ENCODE assay signal across 8 cellular contexts in genomic region chr11:11148104-11148509, GRCh38.
DNase-seq lines count a peak whose midpoint lies in the region; ATAC-seq, FAIRE-seq and TF ChIP-seq lines count a peak whose summit lies in the region.

No MANE protein-coding gene starts in this region.

- H3K9ac ChIP-seq in HepG2 (ENCODE audit: insufficient read depth, low read depth, low read length) = no peak overlapping the region

- 25% methylated on average over 2 of the region's 5 CpGs for WGBS in HepG2 (ENCODE audit: low lambda C conversion rate)

- H3K4me2 ChIP-seq in HepG2 (ENCODE audit: low read depth, low read length) = no peak overlapping the region

- H3K27me3 ChIP-seq in HepG2 (ENCODE audit: control insufficient read depth in 1 of 2, insufficient read depth in 2 of 2, low read length in 2 of 2) = no peaks in the 10 kb centered on the region; a peak in 1 of 5 replicates

- H2AFZ ChIP-seq in HepG2 (ENCODE audit: low read length) = no peak overlapping the region

- H3K27ac ChIP-seq in caudate nucleus (ENCODE audit: low read depth, low read length) (no peak overlapping the region), HepG2 (ENCODE audit: extremely low read length, insufficient read depth, low read length) (no peak overlapping the region)

- H4K20me1 ChIP-seq in HepG2 (ENCODE audit: insufficient read depth, low read length) = no peaks in the 10 kb centered on the region

- peak; percentile 79 for DNase-seq in AG09309 (ENCODE audit: low read depth)
- DNase-seq in NAMALWA (ENCODE audit: low spot score) = peak; percentile 6
- peak in 31 of 61 donors; percentile 4 to 73 (median 28) for DNase-seq in caudate nucleus (lab: John Stamatoyannopoulos, UW)
- no peak for DNase-seq in HepG2 (ENCODE audit: low spot score)
- DNase-seq in type B pancreatic cell (ENCODE audit: extremely low spot score, unreplicated experiment) = no peak
- DNase-seq in COR-L47 (lab: John Stamatoyannopoulos, UW) = no peak
- no peak for DNase-seq in GM10266 (ENCODE audit: extremely low spot score)

- no peaks in the 10 kb centered on the region for H3K27me3 Mint-ChIP-seq in type B pancreatic cell

- peak; percentile 55 for ATAC-seq in HepG2
- no peak for ATAC-seq in HG03432 (IDR thresholded peaks at IDR 0.05; ENCODE audit: unreplicated experiment)

- H3K9me3 Mint-ChIP-seq in type B pancreatic cell = peaks cover 6% of the 10 kb centered on the region

- peaks cover 6% of the 10 kb centered on the region; the same call in 1 of the 2 replicates for H3K4me1 ChIP-seq in HepG2 (ENCODE audit: insufficient read depth, low read length)

- TF ChIP-seq RAD21 in HepG2 (CRISPR knock-in tag; IDR thresholded peaks at IDR 0.05) = no peak

- no peak for TF ChIP-seq POLR2A in HepG2 (IDR thresholded peaks at IDR 0.05; ENCODE audit: insufficient read depth in 1 of 2, low read depth in 2 of 2, low read length in 2 of 2)

- intact Hi-C loops in HepG2 (cut with micrococcal nuclease; ENCODE audit: unreplicated experiment) = no loop called here

- no peaks in the 10 kb centered on the region for H3K79me2 ChIP-seq in HepG2 (ENCODE audit: insufficient read depth, low read length)

- TF ChIP-seq EP300 in HepG2 (IDR thresholded peaks at IDR 0.05; ENCODE audit: low read depth in 2 of 2, low read length in 2 of 2) (no peak), HepG2 (CRISPR knock-in tag; IDR thresholded peaks at IDR 0.05; ENCODE audit: borderline replicate concordance) (no peak)

- no peak overlapping the region for H3K4me3 ChIP-seq in AG09309 (ENCODE audit: control insufficient read depth, low read depth, low read length)
- no peak overlapping the region for H3K4me3 ChIP-seq in HepG2 (replicated peaks in 1 of 3; ENCODE audit: insufficient read depth in 1 of 3, low read depth in 2 of 3, low read length in 3 of 3)

- TF ChIP-seq CTCF in AG09309 (IDR thresholded peaks at IDR 0.05; ENCODE audit: control insufficient read depth, insufficient read depth, low read depth, low read length, missing control alignments) = peak; percentile 46
- TF ChIP-seq CTCF in HepG2 (CRISPR knock-in tag; IDR thresholded peaks at IDR 0.05) = no peak
- TF ChIP-seq CTCF in type B pancreatic cell (conservative IDR thresholded peaks at IDR 0.05) = no peak
- TF ChIP-seq CTCF in GM10266 (IDR thresholded peaks at IDR 0.05; ENCODE audit: control insufficient read depth, insufficient read depth, low read depth, missing control alignments) = no peak

- POLR2A ChIA-PET in HepG2 (lab: Yijun Ruan, JAX) = no interaction called here

- H3K27ac Mint-ChIP-seq in type B pancreatic cell = peak overlapping the region; percentile 50

- peak overlapping the region; percentile 22 for H3K4me3 Mint-ChIP-seq in type B pancreatic cell

- no peak for FAIRE-seq in HepG2 (lab: Jason Lieb, UNC)

- peaks cover 12% of the 10 kb centered on the region for H3K4me1 Mint-ChIP-seq in type B pancreatic cell (ENCODE audit: unreplicated experiment)

- no TSS peak for BruUV-seq in HepG2 (replicated peaks; lab: Mats Ljungman, UMichigan)

- H3K36me3 Mint-ChIP-seq in type B pancreatic cell = no peaks in the 10 kb centered on the region

- in situ Hi-C loops in HepG2 (cut with HindIII; ENCODE audit: extremely low pct_ligation_motif_present, low pct_unique_long_range_greater_than_20kb) = no loop called here

- H3K36me3 ChIP-seq in HepG2 (replicated peaks in 1 of 2; ENCODE audit: control insufficient read depth in 1 of 2, insufficient read depth in 2 of 2, low read length in 2 of 2) = no peaks in the 10 kb centered on the region

- CTCF ChIA-PET in HepG2 (lab: Yijun Ruan, JAX; ENCODE audit: low intra/inter-chr PET ratio, low total read pairs) = no interaction called here

- no peaks in the 10 kb centered on the region for H3K9me3 ChIP-seq in HepG2 (ENCODE audit: low read length)

TF ChIP-seq in HepG2, 621 proteins besides CTCF, POLR2A, EP300 and RAD21 (continues in another document):
- no peak for TF ChIP-seq IRF2 (CRISPR knock-in tag; IDR thresholded peaks at IDR 0.05)
- TF ChIP-seq SMAD3 (CRISPR knock-in tag; IDR thresholded peaks at IDR 0.05) = no peak
- TF ChIP-seq, protein P1, sequence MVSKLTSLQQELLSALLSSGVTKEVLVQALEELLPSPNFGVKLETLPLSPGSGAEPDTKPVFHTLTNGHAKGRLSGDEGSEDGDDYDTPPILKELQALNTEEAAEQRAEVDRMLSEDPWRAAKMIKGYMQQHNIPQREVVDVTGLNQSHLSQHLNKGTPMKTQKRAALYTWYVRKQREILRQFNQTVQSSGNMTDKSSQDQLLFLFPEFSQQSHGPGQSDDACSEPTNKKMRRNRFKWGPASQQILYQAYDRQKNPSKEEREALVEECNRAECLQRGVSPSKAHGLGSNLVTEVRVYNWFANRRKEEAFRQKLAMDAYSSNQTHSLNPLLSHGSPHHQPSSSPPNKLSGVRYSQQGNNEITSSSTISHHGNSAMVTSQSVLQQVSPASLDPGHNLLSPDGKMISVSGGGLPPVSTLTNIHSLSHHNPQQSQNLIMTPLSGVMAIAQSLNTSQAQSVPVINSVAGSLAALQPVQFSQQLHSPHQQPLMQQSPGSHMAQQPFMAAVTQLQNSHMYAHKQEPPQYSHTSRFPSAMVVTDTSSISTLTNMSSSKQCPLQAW (CRISPR knock-in tag; IDR thresholded peaks at IDR 0.05) = no peak
- TF ChIP-seq POGZ (CRISPR knock-in tag; IDR thresholded peaks at IDR 0.05) = no peak
- TF ChIP-seq, protein P2, sequence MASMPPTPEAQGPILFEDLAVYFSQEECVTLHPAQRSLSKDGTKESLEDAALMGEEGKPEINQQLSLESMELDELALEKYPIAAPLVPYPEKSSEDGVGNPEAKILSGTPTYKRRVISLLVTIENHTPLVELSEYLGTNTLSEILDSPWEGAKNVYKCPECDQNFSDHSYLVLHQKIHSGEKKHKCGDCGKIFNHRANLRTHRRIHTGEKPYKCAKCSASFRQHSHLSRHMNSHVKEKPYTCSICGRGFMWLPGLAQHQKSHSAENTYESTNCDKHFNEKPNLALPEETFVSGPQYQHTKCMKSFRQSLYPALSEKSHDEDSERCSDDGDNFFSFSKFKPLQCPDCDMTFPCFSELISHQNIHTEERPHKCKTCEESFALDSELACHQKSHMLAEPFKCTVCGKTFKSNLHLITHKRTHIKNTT (CRISPR knock-in tag; IDR thresholded peaks at IDR 0.05) = no peak
- TF ChIP-seq MIER3 (CRISPR knock-in tag; IDR thresholded peaks at IDR 0.05; ENCODE audit: borderline replicate concordance) = no peak
- no peak for TF ChIP-seq RERE (CRISPR knock-in tag; IDR thresholded peaks at IDR 0.05; ENCODE audit: low read depth)
- TF ChIP-seq, protein P3, sequence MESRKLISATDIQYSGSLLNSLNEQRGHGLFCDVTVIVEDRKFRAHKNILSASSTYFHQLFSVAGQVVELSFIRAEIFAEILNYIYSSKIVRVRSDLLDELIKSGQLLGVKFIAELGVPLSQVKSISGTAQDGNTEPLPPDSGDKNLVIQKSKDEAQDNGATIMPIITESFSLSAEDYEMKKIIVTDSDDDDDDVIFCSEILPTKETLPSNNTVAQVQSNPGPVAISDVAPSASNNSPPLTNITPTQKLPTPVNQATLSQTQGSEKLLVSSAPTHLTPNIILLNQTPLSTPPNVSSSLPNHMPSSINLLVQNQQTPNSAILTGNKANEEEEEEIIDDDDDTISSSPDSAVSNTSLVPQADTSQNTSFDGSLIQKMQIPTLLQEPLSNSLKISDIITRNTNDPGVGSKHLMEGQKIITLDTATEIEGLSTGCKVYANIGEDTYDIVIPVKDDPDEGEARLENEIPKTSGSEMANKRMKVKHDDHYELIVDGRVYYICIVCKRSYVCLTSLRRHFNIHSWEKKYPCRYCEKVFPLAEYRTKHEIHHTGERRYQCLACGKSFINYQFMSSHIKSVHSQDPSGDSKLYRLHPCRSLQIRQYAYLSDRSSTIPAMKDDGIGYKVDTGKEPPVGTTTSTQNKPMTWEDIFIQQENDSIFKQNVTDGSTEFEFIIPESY (CRISPR knock-in tag; IDR thresholded peaks at IDR 0.05) = no peak

Comparison
In these comparisons a context has a peak if more than half of its experiments do, and no peak if none do; other contexts are left out.
1. DNase-seq: peak in AG09309 (single experiment), NAMALWA (single experiment) and caudate nucleus (31 of 61); none in HepG2 (single experiment), type B pancreatic cell (single experiment), COR-L47 (single experiment) and GM10266 (single experiment).